1 cellular context compared by ENCODE assay signal in genomic region chr19:14556662-14557188, GRCh38.
A peak's percentile ranks its signal among the peaks of the same experiment; 100 is the strongest.
TF ChIP-seq lines count a peak whose summit lies in the region.

No MANE protein-coding gene starts in this region.

TF ChIP-seq in HepG2, 621 proteins besides CTCF, POLR2A, EP300 and RAD21 (continued from another document and continues in another):
- TF ChIP-seq TFE3 (CRISPR knock-in tag; IDR thresholded peaks at IDR 0.05): no peak
- TF ChIP-seq ZNF484 (CRISPR knock-in tag; IDR thresholded peaks at IDR 0.05; ENCODE audit: borderline replicate concordance, low read depth): no peak
- TF ChIP-seq ATF1 (CRISPR knock-in tag; IDR thresholded peaks at IDR 0.05): no peak
- no peak for TF ChIP-seq TBX3 (IDR thresholded peaks at IDR 0.05; ENCODE audit: borderline replicate concordance)
- no peak for TF ChIP-seq GMEB2 (CRISPR knock-in tag; IDR thresholded peaks at IDR 0.05; ENCODE audit: low read depth)
- no peak for TF ChIP-seq AKNA (CRISPR knock-in tag; IDR thresholded peaks at IDR 0.05; ENCODE audit: borderline replicate concordance)
- no peak for TF ChIP-seq JUND (CRISPR knock-in tag; IDR thresholded peaks at IDR 0.05)
- 0 out of 2 replicates have a peak, but pooled peaks have one; percentile 28 for TF ChIP-seq ZNF761 (CRISPR knock-in tag; conservative IDR thresholded peaks at IDR 0.05)
- TF ChIP-seq KLF16 (CRISPR knock-in tag; IDR thresholded peaks at IDR 0.05): no peak
- 0 out of 2 replicates have a peak, but pooled peaks have one; percentile 24 for TF ChIP-seq MED1 (CRISPR knock-in tag; IDR thresholded peaks at IDR 0.05)
- TF ChIP-seq KLF15 (CRISPR knock-in tag; IDR thresholded peaks at IDR 0.05; ENCODE audit: borderline replicate concordance): no peak
- no peak for TF ChIP-seq SETDB1 (CRISPR knock-in tag; IDR thresholded peaks at IDR 0.05; ENCODE audit: borderline replicate concordance)
- TF ChIP-seq ZSCAN9 (CRISPR knock-in tag; IDR thresholded peaks at IDR 0.05; ENCODE audit: borderline replicate concordance): no peak
- no peak for TF ChIP-seq TRIM24 (CRISPR knock-in tag; IDR thresholded peaks at IDR 0.05)
- no peak for TF ChIP-seq ZNF354B (CRISPR knock-in tag; IDR thresholded peaks at IDR 0.05)
- TF ChIP-seq AGO1 (IDR thresholded peaks at IDR 0.05; ENCODE audit: low read depth, low read length, poor library complexity, severe bottlenecking): no peak
- TF ChIP-seq NCOA2 (CRISPR knock-in tag; IDR thresholded peaks at IDR 0.05): 0 out of 2 replicates have a peak, but pooled peaks have one; percentile 15
- no peak for TF ChIP-seq ZNF746 (CRISPR knock-in tag; IDR thresholded peaks at IDR 0.05)
- TF ChIP-seq ZSCAN30 (CRISPR knock-in tag; IDR thresholded peaks at IDR 0.05): no peak
- peak; percentile 69; the same call in 1 of the 2 replicates for TF ChIP-seq ZNF543 (CRISPR knock-in tag; IDR thresholded peaks at IDR 0.05)
- peak; percentile 13; the same call in 1 of the 2 replicates for TF ChIP-seq HNF4A (CRISPR knock-in tag; IDR thresholded peaks at IDR 0.05)
- no peak for TF ChIP-seq ZBTB42 (CRISPR knock-in tag; IDR thresholded peaks at IDR 0.05)
- TF ChIP-seq ZNF136 (CRISPR knock-in tag; IDR thresholded peaks at IDR 0.05; ENCODE audit: low read depth): no peak
- no peak for TF ChIP-seq RFX1 (IDR thresholded peaks at IDR 0.05)
- TF ChIP-seq ZKSCAN8 (CRISPR knock-in tag; IDR thresholded peaks at IDR 0.05; ENCODE audit: borderline replicate concordance): no peak
- TF ChIP-seq BHLHE40 (IDR thresholded peaks at IDR 0.05; ENCODE audit: low read length): no peak; the same call in 1 of the 2 replicates
- no peak for TF ChIP-seq THAP8 (CRISPR knock-in tag; IDR thresholded peaks at IDR 0.05; ENCODE audit: borderline replicate concordance)
- TF ChIP-seq ZUFSP (CRISPR knock-in tag; IDR thresholded peaks at IDR 0.05; ENCODE audit: borderline replicate concordance): no peak
- no peak for TF ChIP-seq DR1 (CRISPR knock-in tag; IDR thresholded peaks at IDR 0.05)
- no peak for TF ChIP-seq WIZ (CRISPR knock-in tag; IDR thresholded peaks at IDR 0.05)
- peak; percentile 57; the same call in 1 of the 2 replicates for TF ChIP-seq ZFP91 (CRISPR knock-in tag; IDR thresholded peaks at IDR 0.05; ENCODE audit: borderline replicate concordance)
- no peak for TF ChIP-seq ZNF460 (CRISPR knock-in tag; IDR thresholded peaks at IDR 0.05; ENCODE audit: borderline replicate concordance)
- TF ChIP-seq ZNF3 (CRISPR knock-in tag; IDR thresholded peaks at IDR 0.05): no peak
- TF ChIP-seq ZNF724P (CRISPR knock-in tag; IDR thresholded peaks at IDR 0.05; ENCODE audit: borderline replicate concordance): 0 out of 2 replicates have a peak, but pooled peaks have one; percentile 35
- peak; percentile 30; the same call in 1 of the 2 replicates for TF ChIP-seq NR2C2 (CRISPR knock-in tag; IDR thresholded peaks at IDR 0.05; ENCODE audit: borderline replicate concordance)
- TF ChIP-seq ARNTL (CRISPR knock-in tag; IDR thresholded peaks at IDR 0.05): no peak
- no peak for TF ChIP-seq CENPX (CRISPR knock-in tag; IDR thresholded peaks at IDR 0.05)
- no peak for TF ChIP-seq ZNF33A (CRISPR knock-in tag; IDR thresholded peaks at IDR 0.05; ENCODE audit: borderline replicate concordance)
- no peak for TF ChIP-seq GLI4 (CRISPR knock-in tag; IDR thresholded peaks at IDR 0.05; ENCODE audit: borderline replicate concordance)
- TF ChIP-seq CENPBD1 (CRISPR knock-in tag; IDR thresholded peaks at IDR 0.05; ENCODE audit: borderline replicate concordance, low read depth): no peak
- TF ChIP-seq HHEX (CRISPR knock-in tag; IDR thresholded peaks at IDR 0.05): no peak
- no peak for TF ChIP-seq FIP1L1 (IDR thresholded peaks at IDR 0.05; ENCODE audit: borderline replicate concordance, insufficient read depth, low read depth, low read length)
- TF ChIP-seq ZNF619 (CRISPR knock-in tag; IDR thresholded peaks at IDR 0.05): no peak
- TF ChIP-seq ZBTB44 (CRISPR knock-in tag; IDR thresholded peaks at IDR 0.05): no peak
- no peak for TF ChIP-seq ZNF207 (IDR thresholded peaks at IDR 0.05; ENCODE audit: borderline replicate concordance)
- no peak for TF ChIP-seq ARID4A (CRISPR knock-in tag; IDR thresholded peaks at IDR 0.05; ENCODE audit: borderline replicate concordance)
